ENCODE assay signal across 24 cellular contexts in genomic region chr1:99279525-99279924, GRCh38. TPM values are rescaled to one million over a fixed set of nuclear protein-coding genes. Genes with fewer than 3 reads are reported as not detected.
DNase-seq lines count a peak whose midpoint lies in the region; ATAC-seq and TF ChIP-seq lines count a peak whose summit lies in the region.
"Had no signal": no experiment of that assay in that cellular context is flagged by ENCODE, and none has a peak within 500 bp of the region (broad histone marks: within the 10 kb centered on the region; RNA-seq: fewer than 3 reads in every experiment).

No MANE protein-coding gene starts in this region.

- 0 out of 2 replicates have a peak, but pooled peaks cover 4% of the 10 kb centered on the region for H4K20me1 ChIP-seq in GM23248 (ENCODE audit: insufficient read depth)

- 40% methylated on average over 4 of the region's 4 CpGs for WGBS in urinary bladder
- 10 to 17% methylated on average over 4 of the region's 4 CpGs for WGBS in GM23248 (ENCODE audit: low coverage in 1 of 2, low lambda C conversion rate in 2 of 2, missing lambda C conversion rate in 2 of 2), 2 experiments

- H3K27me3 ChIP-seq in cardiac muscle cell, result no peaks in the 10 kb centered on the region
- no peaks in the 10 kb centered on the region for H3K27me3 ChIP-seq in GM23248 (replicated peaks; ENCODE audit: insufficient read depth)
- H3K27me3 ChIP-seq in gastrocnemius medialis, result no peaks in the 10 kb centered on the region
- H3K27me3 ChIP-seq: right atrium auricular region, uterus had no signal

- DNase-seq in cardiac muscle cell (ENCODE audit: low read depth in 1 of 2, low spot score in 1 of 2) (peak in 1 of 2 donors; percentile 49), left ventricle myocardium superior (no peak), NCI-H82 treated with DMSO at 0.1 percent for 48 hours (lab: John Stamatoyannopoulos, UW; ENCODE audit: unreplicated experiment) (peak; percentile 95), left kidney (ENCODE audit: low read depth, low spot score) (peak; percentile 46), GM23248 (no peak), gastrocnemius medialis (no peak)
- DNase-seq: activated CD4-positive, alpha-beta T cell treated with anti-CD3 and anti-CD28 coated beads, Interleukin-2, amount 10 ng/mL, durations not matched to agents 24 days and 14 days; activated naive CD4-positive, alpha-beta T cell treated with anti-CD3 and anti-CD28 coated beads, Interleukin-2, amount 10 ng/mL, durations not matched to agents 7 days and 5 days; AML-193; amygdala; H7; NCI-H2029; NCI-H510A; RPMI8226; stimulated activated CD4-positive, alpha-beta T cell treated with anti-CD3 and anti-CD28 coated beads, Interleukin-4, amount 100 ng/mL, for 1 hour; uterus had no signal

- H3K36me3 ChIP-seq in cardiac muscle cell (no peaks in the 10 kb centered on the region), urinary bladder (ENCODE audit: insufficient read depth) (no peaks in the 10 kb centered on the region), GM23248 (ENCODE audit: low read depth) (no peaks in the 10 kb centered on the region), gastrocnemius medialis (no peaks in the 10 kb centered on the region)
- H3K36me3 ChIP-seq: right atrium auricular region, uterus had no signal

- H3K9ac ChIP-seq in GM23248, result no peak overlapping the region

- no peaks in the 10 kb centered on the region for H3K79me2 ChIP-seq in GM23248 (ENCODE audit: insufficient read depth)

- intact Hi-C loops in left ventricle myocardium superior (cut with micrococcal nuclease) (no loop called here), gastrocnemius medialis (cut with DNase I; ENCODE audit: low total_unique reads) (no loop called here)

- TF ChIP-seq POLR2A in gastrocnemius medialis (IDR thresholded peaks at IDR 0.05), result no peak

- in situ Hi-C loops in GM23248 (cut with MboI), result no loop called here
- in situ Hi-C loops in gastrocnemius medialis (cut with MboI; ENCODE audit: low sequenced_read_pairs in 4 of 4), result no loop called here

- TF ChIP-seq CTCF in cardiac muscle cell (IDR thresholded peaks at IDR 0.05; ENCODE audit: low read depth, low read length) (no peak), gastrocnemius medialis (IDR thresholded peaks at IDR 0.05 in 4 of 5, conservative IDR thresholded peaks at IDR 0.05 in 1 of 5) (no peak)

- peak overlapping the region; percentile 45 for H3K27ac ChIP-seq in cardiac muscle cell
- H3K27ac ChIP-seq in urinary bladder (ENCODE audit: low read depth), result no peak overlapping the region
- H3K27ac ChIP-seq in GM23248, result no peak overlapping the region
- H3K27ac ChIP-seq in gastrocnemius medialis, result no peak overlapping the region
- H3K27ac ChIP-seq: right atrium auricular region, SK-N-MC, uterus, VCaP had no signal

- no peak overlapping the region for H3K4me2 ChIP-seq in GM23248 (ENCODE audit: unreplicated experiment)

- no peaks in the 10 kb centered on the region for H3F3A ChIP-seq in GM23248 (ENCODE audit: insufficient read depth)

- H3K4me1 ChIP-seq in cardiac muscle cell (ENCODE audit: low read depth) (peaks cover 21% of the 10 kb centered on the region), urinary bladder (ENCODE audit: insufficient read depth) (no peaks in the 10 kb centered on the region), GM23248 (ENCODE audit: insufficient read depth) (no peaks in the 10 kb centered on the region), gastrocnemius medialis (no peaks in the 10 kb centered on the region)
- H3K4me1 ChIP-seq: right atrium auricular region, uterus had no signal

- ATAC-seq in left ventricle myocardium superior (no peak), GM21515 (IDR thresholded peaks at IDR 0.05; ENCODE audit: unreplicated experiment) (no peak), gastrocnemius medialis (no peak)
- ATAC-seq: stimulated activated memory B cell treated with anti-CD40 and anti-IgM and Interleukin-4, amounts not matched to agents 10 μg/mL and 1 μg/mL and 100 μg/mL, for 72 hours had no signal

- H3K4me3 ChIP-seq in cardiac muscle cell, result no peak overlapping the region
- H3K4me3 ChIP-seq in urinary bladder (ENCODE audit: low read depth, low read length), result peak overlapping the region; percentile 17
- H3K4me3 ChIP-seq in GM23248, result no peak overlapping the region
- no peak overlapping the region for H3K4me3 ChIP-seq in gastrocnemius medialis
- H3K4me3 ChIP-seq: right atrium auricular region, SK-N-MC, uterus had no signal

- no peaks in the 10 kb centered on the region for H3K9me2 ChIP-seq in GM23248 (ENCODE audit: insufficient read depth)

- H3K9me3 ChIP-seq in cardiac muscle cell (ENCODE audit: low read depth), result no peaks in the 10 kb centered on the region
- H3K9me3 ChIP-seq in GM23248 (ENCODE audit: low read depth), result peaks cover 4% of the 10 kb centered on the region
- H3K9me3 ChIP-seq in gastrocnemius medialis, result no peaks in the 10 kb centered on the region
- H3K9me3 ChIP-seq: uterus had no signal

- H2AFZ ChIP-seq in GM23248, result no peak overlapping the region

RNA-seq across cellular contexts. Expression of gene PLPPR4, which starts 15.2 kb away (rescaled TPM):
- total RNA-seq in cardiac muscle cell (3.2 and 4.2 TPM in 2 replicates), left ventricle myocardium superior (0.55 TPM), urinary bladder (23.8 TPM), gastrocnemius medialis (under 1 TPM in 3 of 4 donors, not detected in 1; 0.20 to 0.68 (median 0.27) TPM)
- polyA plus RNA-seq in cardiac muscle cell (3.7 and 4.7 TPM in 2 replicates), urinary bladder (25.4 TPM), GM23248 (2016; fragmentation: Nextera tagmentation; extraction: Ambion mirVana) (0.61 and 0.79 TPM in 2 replicates)
- 1.7 and 1.8 TPM in 2 replicates for total RNA-seq in GM23248 (2014; rRNA removed; shearing (Covaris generic))
- total RNA-seq: activated CD4-positive, alpha-beta T cell treated with anti-CD3 and anti-CD28 coated beads, Interleukin-2, amount 10 ng/mL, durations not matched to agents 24 days and 14 days; activated T-helper 1 cell treated with anti-CD3 and anti-CD28 coated beads, Interleukin-12 subunit alpha, Interleukin-12 subunit beta, Interleukin-2, Interleukin-4 antibody, amounts not matched to agents 30 ng/mL and 10 ng/mL and 1 ng/mL, durations not matched to agents 14 hours and 24 hours and 36 hours; kidney epithelial cell had no signal

Comparison
In these comparisons a context has a peak if more than half of its experiments do, and no peak if none do; other contexts are left out.
1. DNase-seq: peak in NCI-H82 treated with DMSO at 0.1 percent for 48 hours (single experiment) and left kidney (single experiment); none in left ventricle myocardium superior (single experiment), GM23248 (single experiment) and gastrocnemius medialis (0 of 2).